17 cellular contexts compared by ENCODE assay signal in genomic region chr10:34648507-34648906, GRCh38.
"Had no signal": no experiment of that assay in that cellular context is flagged by ENCODE, and none has a peak within 500 bp of the region (broad histone marks: within the 10 kb centered on the region; RNA-seq: fewer than 3 reads in every experiment).

No MANE protein-coding gene starts in this region.

- H3K27ac Mint-ChIP-seq: natural killer cell treated with Interleukin-12 subunit alpha and Interleukin-12 subunit beta and Interleukin-15 and Interleukin-18, amount 100 ng/mL, for 72 hours; type B pancreatic cell had no signal

- H3K27ac ChIP-seq: colonic mucosa, foreskin keratinocyte, parathyroid adenoma, psoas muscle, sigmoid colon, skin epidermis, vagina had no signal

- H3K4me1 ChIP-seq: colonic mucosa, foreskin keratinocyte, parathyroid adenoma had no signal

- H3K36me3 Mint-ChIP-seq: natural killer cell treated with Interleukin-12 subunit alpha and Interleukin-12 subunit beta and Interleukin-15 and Interleukin-18, amount 100 ng/mL, for 72 hours; type B pancreatic cell had no signal

- H3K9me3 ChIP-seq: colonic mucosa, heart left ventricle, psoas muscle, sigmoid colon, vagina had no signal

- H3K4me3 ChIP-seq: colonic mucosa, heart left ventricle, psoas muscle, sigmoid colon, skin epidermis, vagina had no signal

- H3K9me3 Mint-ChIP-seq: natural killer cell treated with Interleukin-12 subunit alpha and Interleukin-12 subunit beta and Interleukin-15 and Interleukin-18, amount 100 ng/mL, for 72 hours; type B pancreatic cell had no signal

- H3K27me3 ChIP-seq: colonic mucosa, foreskin keratinocyte, heart left ventricle, sigmoid colon, vagina had no signal

- H3K27me3 Mint-ChIP-seq: type B pancreatic cell had no signal

- DNase-seq: colonic mucosa; dermis blood vessel endothelial cell; erythroblast; foreskin keratinocyte; heart left ventricle; hippocampal formation; mammary epithelial cell; psoas muscle; sigmoid colon; stimulated activated CD4-positive, alpha-beta T cell treated with anti-CD3 and anti-CD28 coated beads, Interleukin-2, amount 100 ng/mL, for 24 hours; stimulated activated CD4-positive, alpha-beta T cell treated with anti-CD3 and anti-CD28 coated beads, Interleukin-4, amount 100 ng/mL, for 4 hours; stimulated activated naive CD4-positive, alpha-beta T cell had no signal

- H3K4me3 Mint-ChIP-seq: natural killer cell treated with Interleukin-12 subunit alpha and Interleukin-12 subunit beta and Interleukin-15 and Interleukin-18, amount 100 ng/mL, for 72 hours; type B pancreatic cell had no signal

- ATAC-seq: psoas muscle had no signal

- H3K36me3 ChIP-seq: colonic mucosa, heart left ventricle, sigmoid colon, vagina had no signal
